In genomic region chr1:70504176-70504820, GRCh38 we compare ENCODE assay signal across 9 cellular contexts.
DNase-seq lines count a peak whose midpoint lies in the region; ATAC-seq and TF ChIP-seq lines count a peak whose summit lies in the region.
"Had no signal": no experiment of that assay in that cellular context is flagged by ENCODE, and none has a peak within 500 bp of the region (broad histone marks: within the 10 kb centered on the region; RNA-seq: fewer than 3 reads in every experiment).

No MANE protein-coding gene starts in this region.

- TF ChIP-seq POLR2A in GM18505 (IDR thresholded peaks at IDR 0.05; ENCODE audit: borderline replicate concordance, extremely low read depth, insufficient read depth, insufficient read length) = no peak

- no peaks in the 10 kb centered on the region for H3K36me3 Mint-ChIP-seq in effector memory CD8-positive, alpha-beta T cell (ENCODE audit: insufficient read depth)
- H3K36me3 Mint-ChIP-seq: brain had no signal

- no peaks in the 10 kb centered on the region for H3K9me3 Mint-ChIP-seq in effector memory CD8-positive, alpha-beta T cell
- H3K9me3 Mint-ChIP-seq: brain had no signal

- no peak overlapping the region for H3K27ac Mint-ChIP-seq in effector memory CD8-positive, alpha-beta T cell

- ATAC-seq in GM18505 (IDR thresholded peaks at IDR 0.05; ENCODE audit: unreplicated experiment) = peak; percentile 98
- ATAC-seq in GM21528 (IDR thresholded peaks at IDR 0.05; ENCODE audit: low FRiP score, unreplicated experiment) = peak; percentile 85
- ATAC-seq in HG03565 (IDR thresholded peaks at IDR 0.05; ENCODE audit: unreplicated experiment) = peak; percentile 98
- peak; percentile 44 for ATAC-seq in left lobe of liver
- no peak for ATAC-seq in effector memory CD8-positive, alpha-beta T cell (replicated peaks)

- H3K4me3 Mint-ChIP-seq in effector memory CD8-positive, alpha-beta T cell = no peak overlapping the region
- H3K4me3 Mint-ChIP-seq: brain had no signal

- peaks cover 13 to 46% of the 10 kb centered on the region in 2 donors for H3K27me3 Mint-ChIP-seq in effector memory CD8-positive, alpha-beta T cell
- H3K27me3 Mint-ChIP-seq: brain had no signal

- DNase-seq in left lobe of liver (ENCODE audit: low spot score) (no peak), SW 1271 (lab: John Stamatoyannopoulos, UW) (no peak), NCI-H187 (lab: John Stamatoyannopoulos, UW) (no peak), NCI-H1092 treated with DMSO at 0.1 percent for 48 hours (lab: John Stamatoyannopoulos, UW) (no peak)
- no peak for DNase-seq in effector memory CD8-positive, alpha-beta T cell

- H3K4me1 Mint-ChIP-seq in effector memory CD8-positive, alpha-beta T cell (ENCODE audit: low read depth in 2 of 2) = no peaks in the 10 kb centered on the region
